ENCODE assay signal across 8 cellular contexts in genomic region chr2:222024934-222025890, GRCh38.
DNase-seq lines count a peak whose midpoint lies in the region; ATAC-seq and TF ChIP-seq lines count a peak whose summit lies in the region.

No MANE protein-coding gene starts in this region.

- H3K27me3 ChIP-seq in transverse colon, result no peaks in the 10 kb centered on the region

- H3K4me1 ChIP-seq in transverse colon, result peaks cover 0 to 3% (median 0%) of the 10 kb centered on the region in 4 donors

- in situ Hi-C loops in transverse colon (cut with MboI; ENCODE audit: low pct_ligation_motif_present in 1 of 4, low pct_unique_long_range_greater_than_20kb in 1 of 4, low sequenced_read_pairs in 3 of 4), result loop anchor here in 1 of 4 donors (25.0 kb wide), 1 partner anchor 537 kb away; no protein-coding TSS in a partner anchor

- 47 to 48% methylated on average over 8 of the region's 8 CpGs for WGBS in transverse colon (ENCODE audit: low coverage in 1 of 2), 2 donors

- TF ChIP-seq POLR2A in NB4 (IDR thresholded peaks at IDR 0.05; ENCODE audit: extremely low read depth, insufficient read length) (no peak), transverse colon (IDR thresholded peaks at IDR 0.05) (no peak)

- no peak overlapping the region for H3K27ac ChIP-seq in transverse colon

- peaks cover 4% of the 10 kb centered on the region for H3K4me1 Mint-ChIP-seq in T-helper 17 cell
- peaks cover 0 to 2% of the 10 kb centered on the region in 2 donors for H3K4me1 Mint-ChIP-seq in effector memory CD8-positive, alpha-beta T cell (ENCODE audit: low read depth in 2 of 2)

- TF ChIP-seq EP300 in transverse colon (IDR thresholded peaks at IDR 0.05; ENCODE audit: low read depth), result no peak

- H3K36me3 Mint-ChIP-seq in T-helper 17 cell (ENCODE audit: low read depth), result no peaks in the 10 kb centered on the region
- H3K36me3 Mint-ChIP-seq in effector memory CD8-positive, alpha-beta T cell (ENCODE audit: insufficient read depth), result no peaks in the 10 kb centered on the region

- H3K4me3 Mint-ChIP-seq in T-helper 17 cell, result peak overlapping the region; percentile 39
- H3K4me3 Mint-ChIP-seq in effector memory CD8-positive, alpha-beta T cell, result peak overlapping the region in 1 of 2 donors; percentile 13

- peaks cover 5% of the 10 kb centered on the region for H3K27me3 Mint-ChIP-seq in T-helper 17 cell
- H3K27me3 Mint-ChIP-seq in effector memory CD8-positive, alpha-beta T cell, result peaks cover 0 to 8% of the 10 kb centered on the region in 2 donors

- H3K9me3 Mint-ChIP-seq in effector memory CD8-positive, alpha-beta T cell, result no peaks in the 10 kb centered on the region

- no peak overlapping the region for H3K4me3 ChIP-seq in NB4 (ENCODE audit: low read depth, low read length)
- no peak overlapping the region for H3K4me3 ChIP-seq in transverse colon

- no peaks in the 10 kb centered on the region for H3K9me3 ChIP-seq in T-helper 17 cell (ENCODE audit: control insufficient read depth, low read length, poor library complexity, severe bottlenecking)
- no peaks in the 10 kb centered on the region for H3K9me3 ChIP-seq in transverse colon

- no peak for ATAC-seq in T-helper 17 cell
- ATAC-seq in left ventricle myocardium superior, result peak; percentile 43
- ATAC-seq in effector memory CD8-positive, alpha-beta T cell (replicated peaks), result no peak
- no peak for ATAC-seq in HG03039 (IDR thresholded peaks at IDR 0.05; ENCODE audit: unreplicated experiment)

- TF ChIP-seq CTCF in NB4 (IDR thresholded peaks at IDR 0.05; ENCODE audit: low read depth, low read length), result peak; percentile 69
- TF ChIP-seq CTCF in transverse colon (IDR thresholded peaks at IDR 0.05), result peak; percentile 44 to 55 (median 45)

- intact Hi-C loops in left ventricle myocardium superior (cut with micrococcal nuclease) (no loop called here), transverse colon (cut with DNase I; ENCODE audit: low total_unique reads) (no loop called here)

- no peak overlapping the region for H3K27ac Mint-ChIP-seq in T-helper 17 cell
- no peak overlapping the region for H3K27ac Mint-ChIP-seq in effector memory CD8-positive, alpha-beta T cell

- DNase-seq in NCI-H524 (lab: John Stamatoyannopoulos, UW) (peak; percentile 31 to 53), NCI-H524 treated with DMSO at 0.1 percent for 48 hours (lab: John Stamatoyannopoulos, UW) (no peak), NB4 (ENCODE audit: low read depth) (peak; percentile 66), T-helper 17 cell (no peak), left ventricle myocardium superior (no peak), transverse colon (no peak)
- DNase-seq in effector memory CD8-positive, alpha-beta T cell, result no peak

- H3K36me3 ChIP-seq in transverse colon, result no peaks in the 10 kb centered on the region

Comparison
In these comparisons a context has a peak if more than half of its experiments do, and no peak if none do; other contexts are left out.
1. DNase-seq: peak in NCI-H524 (2 of 2) and NB4 (single experiment); none in NCI-H524 treated with DMSO at 0.1 percent for 48 hours (single experiment), T-helper 17 cell (0 of 3), left ventricle myocardium superior (single experiment), transverse colon (single experiment) and effector memory CD8-positive, alpha-beta T cell (0 of 3).